Comparison of ENCODE assay signal across 35 cellular contexts in genomic region chr6:45353654-45354053, GRCh38.
"Had no signal": no experiment of that assay in that cellular context is flagged by ENCODE, and none has a peak within 500 bp of the region (broad histone marks: within the 10 kb centered on the region; RNA-seq: fewer than 3 reads in every experiment).

No MANE protein-coding gene starts in this region.

- H3K9me3 ChIP-seq: MG63 had no signal

- DNase-seq: Karpas-422, Kasumi-1, MG63, MM.1S, MV-4-11, NCI-H1048, NCI-H1092, NCI-H1092 treated with DMSO at 0.1 percent for 48 hours, NCI-H1105, NCI-H1105 treated with DMSO at 0.1 percent for 48 hours, NCI-H1417, NCI-H1417 treated with DMSO at 0.1 percent for 48 hours, NCI-H1436, NCI-H1436 treated with DMSO at 0.1 percent for 48 hours, NCI-H146, NCI-H1694, NCI-H1694 treated with DMSO at 0.1 percent for 48 hours, NCI-H187, NCI-H187 treated with DMSO at 0.1 percent for 48 hours, NCI-H1930, NCI-H2029, NCI-H2029 treated with DMSO at 0.1 percent for 48 hours, NCI-H2081, NCI-H2081 treated with DMSO at 0.1 percent for 48 hours, NCI-H2107, NCI-H2171, NCI-H2171 treated with DMSO at 0.1 percent for 48 hours, NCI-H2227 treated with DMSO at 0.1 percent for 48 hours, NCI-H226, NCI-H345, NCI-H446, NCI-H446 treated with DMSO at 0.1 percent for 48 hours, NCI-H510A, NCI-H510A treated with DMSO at 0.1 percent for 48 hours had no signal

- H3K9ac ChIP-seq: KMS-11 had no signal

- H3K27ac ChIP-seq: KMS-11 had no signal

- H3K4me3 ChIP-seq: MG63 had no signal

- H3K4me2 ChIP-seq: KMS-11 had no signal

- H3K27me3 ChIP-seq: MG63 had no signal

- H3K36me3 ChIP-seq: MG63 had no signal
